In the genomic region with DNA sequence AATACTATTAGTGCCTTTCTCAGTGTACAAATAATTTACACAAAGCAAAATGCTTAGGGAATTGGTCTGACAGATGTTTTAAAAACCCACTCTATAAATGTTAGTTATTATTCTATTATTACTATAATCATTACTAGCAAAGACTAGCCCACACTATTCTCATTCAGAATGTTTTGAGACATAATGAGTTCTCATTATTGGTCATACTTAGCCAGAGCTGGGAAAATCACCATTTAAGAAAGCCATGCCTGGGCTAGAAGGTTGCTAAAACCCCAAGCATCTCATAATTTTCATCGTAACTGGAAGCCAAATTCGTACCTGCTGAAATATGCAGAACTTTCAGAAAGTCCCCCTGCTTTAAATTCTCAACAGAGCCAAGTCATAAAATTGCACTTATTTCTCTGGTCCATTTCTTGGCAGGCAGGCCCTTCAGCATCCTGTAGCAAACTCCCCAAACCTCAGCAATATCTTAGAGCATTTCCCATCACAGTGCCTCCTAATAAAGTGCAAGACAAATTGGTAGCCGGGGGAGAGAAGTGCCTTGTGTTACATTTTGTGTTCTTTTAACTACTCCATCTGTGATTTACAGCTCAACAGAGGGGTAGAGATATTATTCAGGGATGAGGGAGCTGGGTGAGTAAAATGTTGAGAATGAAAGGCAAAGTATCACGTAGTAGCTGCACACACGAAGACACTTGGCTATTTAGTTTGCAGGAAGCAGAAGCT, we compare ENCODE assay signal across 30 cellular contexts.
"Had no signal": no experiment of that assay in that cellular context is flagged by ENCODE, and none has a peak within 500 bp of the region (broad histone marks: within the 10 kb centered on the region; RNA-seq: fewer than 3 reads in every experiment).

No MANE protein-coding gene starts in this region.

- ATAC-seq: activated CD8-positive, alpha-beta T cell treated with anti-CD3 and anti-CD28 coated beads for 36 hours; activated T-cell treated with anti-CD3 and anti-CD28 coated beads, Interleukin-2, amount 50 U/mL, for 4 hours; activated T-helper 17 cell treated with anti-CD3 and anti-CD28 coated beads, Interleukin-2, amount 50 U/mL, for 72 hours; left cardiac atrium; pancreas; sciatic nerve; stimulated activated naive CD8-positive, alpha-beta T cell treated with anti-CD3 and anti-CD28 coated beads, Interleukin-15, Interleukin-2, amounts not matched to agents 100 U/mL and 50 U/mL, for 24 hours; WTC11 had no signal

- H3K9me3 ChIP-seq: esophagus squamous epithelium, pancreas, prostate gland, testis, transverse colon had no signal

- H3K36me3 ChIP-seq: brain microvascular endothelial cell, esophagus squamous epithelium, pancreas, prostate gland, transverse colon had no signal

- H3K27ac Mint-ChIP-seq: activated CD8-positive, alpha-beta T cell treated with anti-CD3 and anti-CD28 coated beads for 36 hours; activated T-helper 17 cell treated with anti-CD3 and anti-CD28 coated beads, Interleukin-2, amount 50 U/mL, for 72 hours; dendritic cell treated with granulocyte-macrophage colony-stimulating factor and Interleukin-4, amounts not matched to agents 40 ng/mL and 50 ng/mL, for 4 days; mesothelial cell of epicardium; naive B cell; WTC11 had no signal

- H3K27me3 ChIP-seq: brain microvascular endothelial cell, esophagus squamous epithelium, testis, transverse colon had no signal

- H3K27me3 Mint-ChIP-seq: dendritic cell treated with granulocyte-macrophage colony-stimulating factor and Interleukin-4, amounts not matched to agents 40 ng/mL and 50 ng/mL, for 4 days had no signal

- H3K36me3 Mint-ChIP-seq: mesothelial cell of epicardium, naive B cell, WTC11 had no signal

- H3K4me3 ChIP-seq: esophagus squamous epithelium, pancreas, prostate gland, skin epidermis, testis, transverse colon had no signal

- DNase-seq: activated CD4-positive, alpha-beta T cell treated with anti-CD3 and anti-CD28 coated beads for 1 hour; activated CD4-positive, alpha-beta T cell treated with anti-CD3 and anti-CD28 coated beads, Interleukin-2, amount 50 U/mL, for 1 hour; activated CD8-positive, alpha-beta T cell treated with anti-CD3 and anti-CD28 coated beads for 36 hours; activated gamma-delta T cell treated with Interleukin-2 at 50 U/mL for 16 hours; activated naive CD4-positive, alpha-beta T cell treated with anti-CD3 and anti-CD28 coated beads, Interleukin-2, amount 50 U/mL, for 16 hours; activated T-cell treated with anti-CD3 and anti-CD28 coated beads, Interleukin-2, amount 50 U/mL, for 4 hours; amniotic stem cell; brain microvascular endothelial cell; effector CD4-positive, alpha-beta T cell; esophagus squamous epithelium; foreskin melanocyte; islet precursor cell; left cardiac atrium; naive B cell; nucleus accumbens; pancreas; retina; stimulated activated CD4-positive, alpha-beta T cell treated with anti-CD3 and anti-CD28 coated beads, Interleukin-12 subunit alpha, Interleukin-12 subunit beta, amount 100 ng/mL, for 4 hours; stimulated activated CD4-positive, alpha-beta T cell treated with anti-CD3 and anti-CD28 coated beads, Interleukin-4, amount 100 ng/mL, for 1 hour; stimulated activated naive CD8-positive, alpha-beta T cell treated with anti-CD3 and anti-CD28 coated beads, Interleukin-15, Interleukin-2, amounts not matched to agents 100 U/mL and 50 U/mL, for 24 hours; testis; transverse colon had no signal

- H3K4me1 ChIP-seq: esophagus squamous epithelium, pancreas, prostate gland, testis, transverse colon had no signal

- H3K4me1 Mint-ChIP-seq: activated T-helper 17 cell treated with anti-CD3 and anti-CD28 coated beads, Interleukin-2, amount 50 U/mL, for 72 hours; naive B cell had no signal

- H3K27ac ChIP-seq: brain microvascular endothelial cell, esophagus squamous epithelium, pancreas, prostate gland, skin epidermis, testis, transverse colon had no signal

- H3K4me3 Mint-ChIP-seq: activated CD8-positive, alpha-beta T cell treated with anti-CD3 and anti-CD28 coated beads for 36 hours; activated T-cell treated with anti-CD3 and anti-CD28 coated beads, Interleukin-2, amount 50 U/mL, for 4 hours; activated T-helper 17 cell treated with anti-CD3 and anti-CD28 coated beads, Interleukin-2, amount 50 U/mL, for 72 hours; dendritic cell treated with granulocyte-macrophage colony-stimulating factor and Interleukin-4, amounts not matched to agents 40 ng/mL and 50 ng/mL, for 4 days; mesothelial cell of epicardium; naive B cell; neural crest cell; WTC11 had no signal
